Comparison of ENCODE assay signal across 1 cellular context in the genomic region with DNA sequence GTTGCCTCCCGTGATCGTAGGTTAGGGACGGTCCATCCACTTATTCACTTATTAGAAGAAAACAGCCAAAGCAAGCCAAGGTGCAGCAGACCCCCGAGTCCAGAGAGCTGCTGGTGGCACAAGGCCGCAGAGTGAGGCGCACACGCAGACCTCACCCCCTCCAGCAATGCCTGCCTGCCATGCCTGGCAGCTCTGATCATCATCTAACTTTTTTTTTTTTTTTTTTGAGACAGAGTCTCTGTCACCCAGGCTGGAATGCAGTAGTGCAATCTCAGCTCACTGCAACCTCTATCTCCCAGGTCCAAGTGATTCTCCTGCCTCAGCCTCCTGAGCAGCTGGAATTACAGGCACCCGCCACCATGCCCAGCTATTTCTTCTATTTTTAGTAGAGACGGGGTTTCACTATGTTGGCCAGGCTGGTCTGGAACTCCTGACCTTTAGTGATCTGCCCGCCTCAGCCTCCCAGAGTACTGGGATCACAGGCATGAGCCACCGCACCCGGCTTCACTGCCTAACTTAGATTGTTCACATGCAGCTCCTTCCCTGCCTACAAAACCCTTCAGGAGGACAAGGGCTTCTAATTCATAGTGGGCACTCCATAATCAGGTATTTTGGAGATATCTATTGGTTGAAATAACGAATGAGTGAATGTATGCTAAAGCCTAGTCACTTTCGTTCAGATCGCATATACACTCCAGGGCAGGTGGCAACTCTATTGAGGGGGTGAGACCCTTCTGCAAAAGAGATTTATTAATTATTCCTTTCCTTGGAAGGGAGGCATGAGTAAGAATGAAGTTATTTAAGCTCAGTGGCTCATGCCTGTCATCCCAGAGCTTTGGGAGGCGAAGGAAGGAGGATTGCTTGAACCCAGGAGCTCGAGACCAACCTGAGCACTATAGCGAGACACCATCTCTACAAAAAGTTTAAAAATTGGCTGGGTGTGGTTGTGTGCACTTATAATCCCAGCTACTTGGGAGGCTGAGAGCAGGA.
A peak's percentile ranks its signal among the peaks of the same experiment; 100 is the strongest.
TF ChIP-seq lines count a peak whose summit lies in the region.

No MANE protein-coding gene starts in this region.

TF ChIP-seq in SK-N-SH, 30 proteins besides CTCF, POLR2A, EP300 and RAD21:
- TF ChIP-seq RCOR1 (IDR thresholded peaks at IDR 0.05; ENCODE audit: low read length), result no peak
- TF ChIP-seq, protein P1, sequence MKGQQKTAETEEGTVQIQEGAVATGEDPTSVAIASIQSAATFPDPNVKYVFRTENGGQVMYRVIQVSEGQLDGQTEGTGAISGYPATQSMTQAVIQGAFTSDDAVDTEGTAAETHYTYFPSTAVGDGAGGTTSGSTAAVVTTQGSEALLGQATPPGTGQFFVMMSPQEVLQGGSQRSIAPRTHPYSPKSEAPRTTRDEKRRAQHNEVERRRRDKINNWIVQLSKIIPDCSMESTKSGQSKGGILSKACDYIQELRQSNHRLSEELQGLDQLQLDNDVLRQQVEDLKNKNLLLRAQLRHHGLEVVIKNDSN (IDR thresholded peaks at IDR 0.05; ENCODE audit: borderline replicate concordance, low read depth), result no peak
- TF ChIP-seq, protein P2, sequence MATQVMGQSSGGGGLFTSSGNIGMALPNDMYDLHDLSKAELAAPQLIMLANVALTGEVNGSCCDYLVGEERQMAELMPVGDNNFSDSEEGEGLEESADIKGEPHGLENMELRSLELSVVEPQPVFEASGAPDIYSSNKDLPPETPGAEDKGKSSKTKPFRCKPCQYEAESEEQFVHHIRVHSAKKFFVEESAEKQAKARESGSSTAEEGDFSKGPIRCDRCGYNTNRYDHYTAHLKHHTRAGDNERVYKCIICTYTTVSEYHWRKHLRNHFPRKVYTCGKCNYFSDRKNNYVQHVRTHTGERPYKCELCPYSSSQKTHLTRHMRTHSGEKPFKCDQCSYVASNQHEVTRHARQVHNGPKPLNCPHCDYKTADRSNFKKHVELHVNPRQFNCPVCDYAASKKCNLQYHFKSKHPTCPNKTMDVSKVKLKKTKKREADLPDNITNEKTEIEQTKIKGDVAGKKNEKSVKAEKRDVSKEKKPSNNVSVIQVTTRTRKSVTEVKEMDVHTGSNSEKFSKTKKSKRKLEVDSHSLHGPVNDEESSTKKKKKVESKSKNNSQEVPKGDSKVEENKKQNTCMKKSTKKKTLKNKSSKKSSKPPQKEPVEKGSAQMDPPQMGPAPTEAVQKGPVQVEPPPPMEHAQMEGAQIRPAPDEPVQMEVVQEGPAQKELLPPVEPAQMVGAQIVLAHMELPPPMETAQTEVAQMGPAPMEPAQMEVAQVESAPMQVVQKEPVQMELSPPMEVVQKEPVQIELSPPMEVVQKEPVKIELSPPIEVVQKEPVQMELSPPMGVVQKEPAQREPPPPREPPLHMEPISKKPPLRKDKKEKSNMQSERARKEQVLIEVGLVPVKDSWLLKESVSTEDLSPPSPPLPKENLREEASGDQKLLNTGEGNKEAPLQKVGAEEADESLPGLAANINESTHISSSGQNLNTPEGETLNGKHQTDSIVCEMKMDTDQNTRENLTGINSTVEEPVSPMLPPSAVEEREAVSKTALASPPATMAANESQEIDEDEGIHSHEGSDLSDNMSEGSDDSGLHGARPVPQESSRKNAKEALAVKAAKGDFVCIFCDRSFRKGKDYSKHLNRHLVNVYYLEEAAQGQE (IDR thresholded peaks at IDR 0.05; ENCODE audit: low read depth, low read length), result 0 out of 2 replicates have a peak, but pooled peaks have one; percentile 10
- TF ChIP-seq NFIC (IDR thresholded peaks at IDR 0.05; ENCODE audit: borderline replicate concordance), result no peak
- TF ChIP-seq SIN3A (IDR thresholded peaks at IDR 0.05; ENCODE audit: borderline replicate concordance, low read depth, low read length), result no peak
- TF ChIP-seq, protein P3, sequence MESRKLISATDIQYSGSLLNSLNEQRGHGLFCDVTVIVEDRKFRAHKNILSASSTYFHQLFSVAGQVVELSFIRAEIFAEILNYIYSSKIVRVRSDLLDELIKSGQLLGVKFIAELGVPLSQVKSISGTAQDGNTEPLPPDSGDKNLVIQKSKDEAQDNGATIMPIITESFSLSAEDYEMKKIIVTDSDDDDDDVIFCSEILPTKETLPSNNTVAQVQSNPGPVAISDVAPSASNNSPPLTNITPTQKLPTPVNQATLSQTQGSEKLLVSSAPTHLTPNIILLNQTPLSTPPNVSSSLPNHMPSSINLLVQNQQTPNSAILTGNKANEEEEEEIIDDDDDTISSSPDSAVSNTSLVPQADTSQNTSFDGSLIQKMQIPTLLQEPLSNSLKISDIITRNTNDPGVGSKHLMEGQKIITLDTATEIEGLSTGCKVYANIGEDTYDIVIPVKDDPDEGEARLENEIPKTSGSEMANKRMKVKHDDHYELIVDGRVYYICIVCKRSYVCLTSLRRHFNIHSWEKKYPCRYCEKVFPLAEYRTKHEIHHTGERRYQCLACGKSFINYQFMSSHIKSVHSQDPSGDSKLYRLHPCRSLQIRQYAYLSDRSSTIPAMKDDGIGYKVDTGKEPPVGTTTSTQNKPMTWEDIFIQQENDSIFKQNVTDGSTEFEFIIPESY (IDR thresholded peaks at IDR 0.05; ENCODE audit: borderline replicate concordance, low read depth), result no peak
- TF ChIP-seq, protein P4, sequence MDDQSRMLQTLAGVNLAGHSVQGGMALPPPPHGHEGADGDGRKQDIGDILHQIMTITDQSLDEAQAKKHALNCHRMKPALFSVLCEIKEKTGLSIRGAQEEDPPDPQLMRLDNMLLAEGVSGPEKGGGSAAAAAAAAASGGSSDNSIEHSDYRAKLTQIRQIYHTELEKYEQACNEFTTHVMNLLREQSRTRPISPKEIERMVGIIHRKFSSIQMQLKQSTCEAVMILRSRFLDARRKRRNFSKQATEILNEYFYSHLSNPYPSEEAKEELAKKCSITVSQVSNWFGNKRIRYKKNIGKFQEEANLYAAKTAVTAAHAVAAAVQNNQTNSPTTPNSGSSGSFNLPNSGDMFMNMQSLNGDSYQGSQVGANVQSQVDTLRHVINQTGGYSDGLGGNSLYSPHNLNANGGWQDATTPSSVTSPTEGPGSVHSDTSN (IDR thresholded peaks at IDR 0.05), result peak; percentile 38
- no peak; the same call in 1 of the 2 replicates for TF ChIP-seq FOSL2 (IDR thresholded peaks at IDR 0.05; ENCODE audit: borderline replicate concordance, low read depth)
- no peak for TF ChIP-seq YY1 (IDR thresholded peaks at IDR 0.05; ENCODE audit: low read depth)
- no peak for TF ChIP-seq GATA2 (CRISPR knock-in tag; IDR thresholded peaks at IDR 0.05)
- TF ChIP-seq GABPA (IDR thresholded peaks at IDR 0.05; ENCODE audit: low read depth), result no peak
- no peak for TF ChIP-seq POLR2AphosphoS5 (IDR thresholded peaks at IDR 0.05; ENCODE audit: low read depth, low read length)
- TF ChIP-seq MXI1 (IDR thresholded peaks at IDR 0.05; ENCODE audit: low read depth, low read length), result no peak
TF ChIP-seq in SK-N-SH: peak in this region for 2.
